In the genomic region with DNA sequence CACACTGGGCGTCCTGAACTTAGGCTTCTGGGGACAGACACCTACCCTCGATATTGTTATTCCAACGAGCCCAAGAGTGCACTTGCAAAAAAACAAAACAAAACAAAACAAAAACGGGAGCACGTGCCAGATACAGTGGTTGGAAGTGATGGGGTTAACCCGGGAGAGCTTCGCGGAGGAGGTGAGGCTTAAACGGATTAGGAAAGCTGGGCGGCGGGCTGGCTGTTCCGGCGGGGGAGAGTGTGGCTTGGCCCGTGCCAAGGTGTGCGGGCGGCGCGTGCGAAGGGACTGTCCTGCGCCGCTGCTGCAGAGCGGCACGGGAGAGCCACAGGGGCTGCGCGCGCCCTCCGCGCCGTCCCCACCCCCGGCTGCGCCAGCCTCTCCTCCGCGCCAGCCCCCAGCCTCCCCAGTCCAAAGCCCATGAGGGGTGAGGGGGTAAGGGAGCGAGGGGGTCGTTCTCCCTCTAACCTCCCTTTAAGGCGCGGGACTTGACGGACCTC, we compare ENCODE assay signal across 8 cellular contexts. TPM values are rescaled to one million over a fixed set of nuclear protein-coding genes. Genes with fewer than 3 reads are reported as not detected.
DNase-seq lines count a peak whose midpoint lies in the region; ATAC-seq and TF ChIP-seq lines count a peak whose summit lies in the region.

No MANE protein-coding gene starts in this region.

- H3K27ac ChIP-seq in CD4-positive, alpha-beta memory T cell (ENCODE audit: low read depth, low read length) = no peak overlapping the region
- H3K27ac ChIP-seq in Karpas-422 (ENCODE audit: low read length) (no peak overlapping the region), colonic mucosa (no peak overlapping the region)
- H3K27ac ChIP-seq in naive thymus-derived CD4-positive, alpha-beta T cell (ENCODE audit: low read depth, low read length) = no peak overlapping the region

- H3K27me3 ChIP-seq in CD4-positive, alpha-beta memory T cell (ENCODE audit: insufficient read depth, low read length) = peaks cover 33% of the 10 kb centered on the region
- H3K27me3 ChIP-seq in Karpas-422 (ENCODE audit: low read length) (0 out of 2 replicates have a peak, but pooled peaks cover 2% of the 10 kb centered on the region), colonic mucosa (peaks cover 52% of the 10 kb centered on the region)
- H3K27me3 ChIP-seq in naive thymus-derived CD4-positive, alpha-beta T cell (ENCODE audit: control insufficient read depth in 2 of 2, insufficient read depth in 2 of 2, low read length in 2 of 2) = peaks cover 6 to 18% of the 10 kb centered on the region in 2 donors

- no peak overlapping the region for H3K9ac ChIP-seq in Karpas-422 (ENCODE audit: low read length)
- H3K9ac ChIP-seq in colonic mucosa (ENCODE audit: low read depth in 2 of 2, low read length in 2 of 2) = no peak overlapping the region

- no peaks in the 10 kb centered on the region for H3K9me2 ChIP-seq in Karpas-422 (replicated peaks; ENCODE audit: insufficient read depth, low read length)

- H2AFZ ChIP-seq in Karpas-422 (ENCODE audit: low read length) = no peak overlapping the region

- H3K9me3 Mint-ChIP-seq in CD4-positive, alpha-beta memory T cell = peaks cover 0 to 2% (median 0%) of the 10 kb centered on the region in 8 donors
- H3K9me3 Mint-ChIP-seq in naive thymus-derived CD4-positive, alpha-beta T cell = no peaks in the 10 kb centered on the region

- POLR2A ChIA-PET in CD4-positive, alpha-beta memory T cell (lab: Charles Lee; ENCODE audit: partially characterized antibody) = interaction anchor here (1.1 to 2.0 kb wide), 3 partner anchors 15 to 303 kb away, joined by 4 read pairs; no protein-coding TSS in a partner anchor
- POLR2A ChIA-PET in naive thymus-derived CD4-positive, alpha-beta T cell (lab: Charles Lee) = interaction anchor here (1.1 to 1.2 kb wide), 2 partner anchors 15 to 51 kb away, joined by 3 to 4 read pairs; no protein-coding TSS in a partner anchor

- no peaks in the 10 kb centered on the region for H3K9me3 ChIP-seq in CD4-positive, alpha-beta memory T cell (ENCODE audit: control insufficient read depth in 1 of 2, low read length in 2 of 2)
- H3K9me3 ChIP-seq in Karpas-422 (ENCODE audit: low read length) = no peaks in the 10 kb centered on the region
- H3K9me3 ChIP-seq in colonic mucosa = no peaks in the 10 kb centered on the region
- H3K9me3 ChIP-seq in naive thymus-derived CD4-positive, alpha-beta T cell (ENCODE audit: control insufficient read depth in 2 of 3, low read length in 3 of 3) = no peaks in the 10 kb centered on the region

- peak overlapping the region; percentile 23 to 47 for H3K4me3 ChIP-seq in CD4-positive, alpha-beta memory T cell (ENCODE audit: low read length in 2 of 2)
- no peak overlapping the region for H3K4me3 ChIP-seq in Karpas-422 (ENCODE audit: low read length)
- H3K4me3 ChIP-seq in colonic mucosa = peak overlapping the region; percentile 19
- peak overlapping the region; percentile 59 for H3K4me3 ChIP-seq in naive thymus-derived CD4-positive, alpha-beta T cell (ENCODE audit: low read length)

- intact Hi-C loops in CD4-positive, alpha-beta memory T cell (cut with micrococcal nuclease) = loop anchor here (5.0 kb wide), 1 partner anchor 47 kb away; the partner anchor contains the start of gene CAD
- intact Hi-C loops in colonic mucosa (cut with DNase I) = no loop called here
- intact Hi-C loops in naive thymus-derived CD4-positive, alpha-beta T cell (cut with micrococcal nuclease) = loop anchor here (1.0 to 5.0 kb wide), 7 partner anchors 16 to 223 kb away; partner anchors contain the start of genes CAD (in 1 of the 2), EIF2B4 (in 1 of the 2), IFT172 (in 1 of the 2) and KHK (in 1 of the 2)

- no peak for TF ChIP-seq CTCF in colonic mucosa (IDR thresholded peaks at IDR 0.05)

- CTCF ChIA-PET in CD4-positive, alpha-beta memory T cell (lab: Charles Lee; ENCODE audit: partially characterized antibody) = interaction anchor here (0.7 to 5.6 kb wide), 8 partner anchors 12 to 302 kb away, joined by 3 to 43 read pairs (median 4); partner anchors contain the start of gene TRIM54
- CTCF ChIA-PET in naive thymus-derived CD4-positive, alpha-beta T cell (lab: Charles Lee) = interaction anchor here (0.6 to 1.5 kb wide), 6 partner anchors 15 to 1138 kb away, joined by 3 to 6 read pairs (median 4); partner anchors contain the start of gene TRIM54

- peaks cover 0 to 3% of the 10 kb centered on the region in 2 donors for H3K36me3 Mint-ChIP-seq in CD4-positive, alpha-beta memory T cell
- H3K36me3 Mint-ChIP-seq in naive thymus-derived CD4-positive, alpha-beta T cell = peaks cover 0 to 4% (median 0%) of the 10 kb centered on the region in 5 donors

- H3K4me2 ChIP-seq in Karpas-422 (ENCODE audit: low read depth, low read length, poor library complexity, severe bottlenecking) = peak overlapping the region; percentile 4

- peaks cover 5% of the 10 kb centered on the region; the same call in 1 of the 2 replicates for H4K20me1 ChIP-seq in Karpas-422 (ENCODE audit: insufficient read depth, low read depth, low read length)

- peak in 4 of 5 donors; percentile 14 to 26 (median 18) for DNase-seq in CD4-positive, alpha-beta memory T cell
- no peak for DNase-seq in Karpas-422
- DNase-seq in colonic mucosa = no peak
- DNase-seq in naive thymus-derived CD4-positive, alpha-beta T cell = peak in 3 of 9 donors; percentile 15 to 30 (median 16)
- no peak for DNase-seq in erythroblast (lab: John Stamatoyannopoulos, UW)
- DNase-seq in foreskin melanocyte = no peak
- no peak for DNase-seq in NCI-H1436 (lab: John Stamatoyannopoulos, UW)

- peak overlapping the region in 5 of 7 donors; percentile 21 to 73 (median 48) for H3K27ac Mint-ChIP-seq in CD4-positive, alpha-beta memory T cell
- H3K27ac Mint-ChIP-seq in naive thymus-derived CD4-positive, alpha-beta T cell = peak overlapping the region in 1 of 9 donors; percentile 66

- no peak for TF ChIP-seq POLR2A in erythroblast (IDR thresholded peaks at IDR 0.05; ENCODE audit: low read length)

- H3K4me1 Mint-ChIP-seq in CD4-positive, alpha-beta memory T cell = peaks cover 23 to 38% (median 25%) of the 10 kb centered on the region in 4 donors
- peaks cover 23 to 33% (median 29%) of the 10 kb centered on the region in 7 donors for H3K4me1 Mint-ChIP-seq in naive thymus-derived CD4-positive, alpha-beta T cell

- H3K4me1 ChIP-seq in CD4-positive, alpha-beta memory T cell (ENCODE audit: insufficient read depth, low read length) = peaks cover 23% of the 10 kb centered on the region
- H3K4me1 ChIP-seq in Karpas-422 (ENCODE audit: low read length) (peaks cover 19% of the 10 kb centered on the region), colonic mucosa (peaks cover 7% of the 10 kb centered on the region)
- peaks cover 8 to 23% of the 10 kb centered on the region in 2 donors for H3K4me1 ChIP-seq in naive thymus-derived CD4-positive, alpha-beta T cell (ENCODE audit: control insufficient read depth in 2 of 2, insufficient read depth in 2 of 2, low read length in 2 of 2)

- peak overlapping the region; percentile 82 to 96 (median 92) for H3K4me3 Mint-ChIP-seq in CD4-positive, alpha-beta memory T cell
- H3K4me3 Mint-ChIP-seq in naive thymus-derived CD4-positive, alpha-beta T cell = peak overlapping the region in 9 of 10 donors; percentile 84 to 97 (median 91)

- peak; percentile 55 for ATAC-seq in naive thymus-derived CD4-positive, alpha-beta T cell
- ATAC-seq in HG03139 (IDR thresholded peaks at IDR 0.05; ENCODE audit: unreplicated experiment) = no peak

- H3K27me3 Mint-ChIP-seq in CD4-positive, alpha-beta memory T cell = peaks cover 37 to 42% of the 10 kb centered on the region in 2 donors
- H3K27me3 Mint-ChIP-seq in naive thymus-derived CD4-positive, alpha-beta T cell = peaks cover 35 to 47% (median 39%) of the 10 kb centered on the region in 5 donors

- no peaks in the 10 kb centered on the region for H3K36me3 ChIP-seq in CD4-positive, alpha-beta memory T cell (ENCODE audit: insufficient read depth, low read length)
- H3K36me3 ChIP-seq in Karpas-422 (ENCODE audit: insufficient read depth, low read length) (no peaks in the 10 kb centered on the region), colonic mucosa (no peaks in the 10 kb centered on the region)
- H3K36me3 ChIP-seq in naive thymus-derived CD4-positive, alpha-beta T cell (ENCODE audit: control insufficient read depth in 2 of 3, insufficient read depth in 3 of 3, low read length in 3 of 3) = no peaks in the 10 kb centered on the region

- H3K79me2 ChIP-seq in Karpas-422 (ENCODE audit: low read length) = no peaks in the 10 kb centered on the region

RNA-seq across cellular contexts. Expression of gene SLC30A3, which starts 1.5 kb away (rescaled TPM):
- total RNA-seq in CD4-positive, alpha-beta memory T cell = not detected
- not detected for polyA plus RNA-seq in CD4-positive, alpha-beta memory T cell
- total RNA-seq in Karpas-422 (2014; rRNA removed; shearing (Covaris generic); ENCODE audit: low replicate concordance) = 0.19 and 0.29 TPM in 2 replicates
- total RNA-seq in colonic mucosa = not detected
- total RNA-seq in naive thymus-derived CD4-positive, alpha-beta T cell = under 1 TPM in 1 of 5 experiments, not detected in 4; 0.29 TPM
- under 1 TPM in 1 of 2 donors, not detected in 1; 0.56 TPM for polyA plus RNA-seq in naive thymus-derived CD4-positive, alpha-beta T cell

RNA-seq across cellular contexts. Expression of gene DNAJC5G, which starts 10.9 kb away (rescaled TPM):
- not detected for total RNA-seq in CD4-positive, alpha-beta memory T cell
- not detected for polyA plus RNA-seq in CD4-positive, alpha-beta memory T cell
- not detected in 2 replicates for total RNA-seq in Karpas-422 (2014; rRNA removed; shearing (Covaris generic); ENCODE audit: low replicate concordance)
- total RNA-seq in colonic mucosa = not detected
- not detected for total RNA-seq in naive thymus-derived CD4-positive, alpha-beta T cell
- not detected for polyA plus RNA-seq in naive thymus-derived CD4-positive, alpha-beta T cell

RNA-seq across cellular contexts. Expression of gene TRIM54, which starts 17.9 kb away (rescaled TPM):
- total RNA-seq in CD4-positive, alpha-beta memory T cell = under 1 TPM in 1 of 2 experiments, not detected in 1; 0.17 TPM
- not detected for polyA plus RNA-seq in CD4-positive, alpha-beta memory T cell
- total RNA-seq in Karpas-422 (2014; rRNA removed; shearing (Covaris generic); ENCODE audit: low replicate concordance) = not detected in 2 replicates
- total RNA-seq in colonic mucosa = under 1 TPM in 1 of 2 donors, not detected in 1; 0.24 TPM
- not detected for total RNA-seq in naive thymus-derived CD4-positive, alpha-beta T cell
- not detected for polyA plus RNA-seq in naive thymus-derived CD4-positive, alpha-beta T cell

RNA-seq across cellular contexts. Expression of gene UCN, which starts 43.9 kb away (rescaled TPM):
- total RNA-seq in CD4-positive, alpha-beta memory T cell = 1 to 10 TPM; 5.1 to 5.4 TPM
- polyA plus RNA-seq in CD4-positive, alpha-beta memory T cell = under 1 TPM in 1 of 2 donors, not detected in 1; 0.84 TPM
- total RNA-seq in Karpas-422 (2014; rRNA removed; shearing (Covaris generic); ENCODE audit: low replicate concordance) = 2.5 and 7.1 TPM in 2 replicates
- total RNA-seq in colonic mucosa = 1 to 10 TPM in 1 of 2 donors, under 1 TPM in 1; 0.74 to 1.0 TPM
- total RNA-seq in naive thymus-derived CD4-positive, alpha-beta T cell = 1 to 10 TPM; 2.5 to 6.5 (median 4.6) TPM
- polyA plus RNA-seq in naive thymus-derived CD4-positive, alpha-beta T cell = under 1 TPM; 0.35 to 0.81 TPM

RNA-seq across cellular contexts. Expression of gene CAD, which starts 47.1 kb away (rescaled TPM):
- 10 to 100 TPM; 47.6 to 49.3 TPM for total RNA-seq in CD4-positive, alpha-beta memory T cell
- 10 to 100 TPM; 11.3 to 24.1 TPM for polyA plus RNA-seq in CD4-positive, alpha-beta memory T cell
- total RNA-seq in Karpas-422 (2014; rRNA removed; shearing (Covaris generic); ENCODE audit: low replicate concordance) = 69.5 and 71.4 TPM in 2 replicates
- 10 to 100 TPM; 11.1 to 49.1 TPM for total RNA-seq in colonic mucosa
- 10 to 100 TPM; 34.4 to 65.7 (median 45.4) TPM for total RNA-seq in naive thymus-derived CD4-positive, alpha-beta T cell
- polyA plus RNA-seq in naive thymus-derived CD4-positive, alpha-beta T cell = 10 to 100 TPM; 19.6 to 28.1 TPM

Comparison
In these comparisons a context has a peak if more than half of its experiments do, and no peak if none do; other contexts are left out.
1. DNase-seq: peak in CD4-positive, alpha-beta memory T cell (4 of 5); none in Karpas-422 (single experiment), colonic mucosa (single experiment), erythroblast (0 of 2), foreskin melanocyte (single experiment) and NCI-H1436 (single experiment).